ENCODE assay signal across 11 cellular contexts in genomic region chr12:105025890-105026289, GRCh38. TPM values are rescaled to one million over a fixed set of nuclear protein-coding genes. Genes with fewer than 3 reads are reported as not detected.
DNase-seq lines count a peak whose midpoint lies in the region; ATAC-seq and TF ChIP-seq lines count a peak whose summit lies in the region.
"Had no signal": no experiment of that assay in that cellular context is flagged by ENCODE, and none has a peak within 500 bp of the region (broad histone marks: within the 10 kb centered on the region; RNA-seq: fewer than 3 reads in every experiment).

No MANE protein-coding gene starts in this region.

- no peak overlapping the region for H2BK5ac ChIP-seq in neuronal stem cell (ENCODE audit: low read length)

- H3K36me3 ChIP-seq in adrenal gland (replicated peaks in 1 of 2) (no peaks in the 10 kb centered on the region), heart right ventricle (peaks cover 0 to 36% (median 0%) of the 10 kb centered on the region in 9 donors), neuronal stem cell (replicated peaks in 1 of 2; ENCODE audit: control insufficient read depth in 2 of 2, insufficient read depth in 2 of 2, low read length in 2 of 2) (no peaks in the 10 kb centered on the region)

- WGBS in adrenal gland, 4 donors, result 35 to 54% (median 43%) methylated on average over 5 of the region's 5 CpGs
- WGBS in heart right ventricle, 2 donors, result 26 to 30% methylated on average over 5 of the region's 5 CpGs
- no CpG with 5 or more reads among the region's 5 CpGs for WGBS in neuronal stem cell (ENCODE audit: extremely low coverage in 2 of 2, insufficient read length in 2 of 2, insufficient replicate concordance in 1 of 2), 2 donors

- H3K23ac ChIP-seq in neuronal stem cell (ENCODE audit: low read depth, low read length, poor library complexity), result no peak overlapping the region

- no peak for TF ChIP-seq CTCF in adrenal gland (IDR thresholded peaks at IDR 0.05)
- TF ChIP-seq CTCF in heart right ventricle (IDR thresholded peaks at IDR 0.05), result no peak
- no peak for TF ChIP-seq CTCF in retinal pigment epithelial cell (conservative IDR thresholded peaks at IDR 0.05; ENCODE audit: low read depth, low read length)

- H3K18ac ChIP-seq in neuronal stem cell (ENCODE audit: low read length), result no peak overlapping the region

- H3K4me2 ChIP-seq in neuronal stem cell (ENCODE audit: insufficient read depth, low read length, poor library complexity, severe bottlenecking), result no peak overlapping the region

- H3K4me1 ChIP-seq in adrenal gland (replicated peaks in 1 of 2) (peaks cover 0 to 20% of the 10 kb centered on the region in 2 donors), heart right ventricle (peaks cover 0 to 25% (median 18%) of the 10 kb centered on the region in 9 donors), neuronal stem cell (ENCODE audit: control insufficient read depth in 2 of 2, insufficient read depth in 1 of 2, low read depth in 1 of 2, low read length in 2 of 2) (peaks cover 5 to 6% of the 10 kb centered on the region in 2 donors)
- H3K4me1 ChIP-seq: Caco-2 had no signal

- no peaks in the 10 kb centered on the region for H3K9me3 ChIP-seq in adrenal gland (replicated peaks in 1 of 3)
- no peaks in the 10 kb centered on the region for H3K9me3 ChIP-seq in heart right ventricle
- no peaks in the 10 kb centered on the region for H3K9me3 ChIP-seq in neuronal stem cell (replicated peaks in 1 of 2; ENCODE audit: control insufficient read depth in 2 of 2, insufficient read depth in 1 of 2, low read depth in 1 of 2, low read length in 2 of 2)
- H3K9me3 ChIP-seq: Caco-2 had no signal

- no peak overlapping the region for H3K4me3 ChIP-seq in adrenal gland
- no peak overlapping the region for H3K4me3 ChIP-seq in heart right ventricle
- no peak overlapping the region for H3K4me3 ChIP-seq in retinal pigment epithelial cell (ENCODE audit: low read length)
- no peak overlapping the region for H3K4me3 ChIP-seq in neuronal stem cell (ENCODE audit: low read length in 2 of 2)

- H3K79me1 ChIP-seq in neuronal stem cell (ENCODE audit: low read depth, low read length), result no peaks in the 10 kb centered on the region

- no peak overlapping the region for H4K91ac ChIP-seq in neuronal stem cell (ENCODE audit: low read depth, low read length, poor library complexity)

- H2BK120ac ChIP-seq in neuronal stem cell (ENCODE audit: low read depth, low read length), result no peak overlapping the region

- ATAC-seq in heart right ventricle (peak; percentile 53 to 87 (median 77)), GM21529 (IDR thresholded peaks at IDR 0.05; ENCODE audit: unreplicated experiment) (no peak), GM21528 (IDR thresholded peaks at IDR 0.05; ENCODE audit: low FRiP score, unreplicated experiment) (no peak)
- ATAC-seq: esophagus mucosa had no signal

- no peak overlapping the region for H3K4ac ChIP-seq in neuronal stem cell (ENCODE audit: low read length)

- DNase-seq in EH (ENCODE audit: low read depth) (peak; percentile 79), adrenal gland (peak; percentile 20 to 68 (median 43)), heart right ventricle (peak in 1 of 2 donors; percentile 61), retinal pigment epithelial cell (ENCODE audit: low read depth) (peak; percentile 43), neuronal stem cell (ENCODE audit: low spot score) (no peak)
- DNase-seq in stimulated activated CD4-positive, alpha-beta T cell treated with anti-CD3 and anti-CD28 coated beads, Interleukin-2, amount 100 ng/mL, for 48 hours, result no peak
- DNase-seq: activated naive CD4-positive, alpha-beta T cell; Caco-2 had no signal

- H2BK15ac ChIP-seq in neuronal stem cell (ENCODE audit: low read length), result no peak overlapping the region

- no peak overlapping the region for H2AFZ ChIP-seq in neuronal stem cell (ENCODE audit: low read length)

- no peak overlapping the region for H4K8ac ChIP-seq in neuronal stem cell (ENCODE audit: low read depth, low read length)

- H2AK5ac ChIP-seq in neuronal stem cell (ENCODE audit: low read depth, low read length), result no peak overlapping the region

- TF ChIP-seq POLR2A in adrenal gland (IDR thresholded peaks at IDR 0.05), result no peak

- H3K14ac ChIP-seq in neuronal stem cell (ENCODE audit: low read length), result no peak overlapping the region

- no peak overlapping the region for H2BK12ac ChIP-seq in neuronal stem cell (ENCODE audit: low read length)

- no peak overlapping the region for H3K9ac ChIP-seq in neuronal stem cell (ENCODE audit: low read depth, low read length, poor library complexity)

- H3K27me3 ChIP-seq in adrenal gland (no peaks in the 10 kb centered on the region), heart right ventricle (no peaks in the 10 kb centered on the region), neuronal stem cell (ENCODE audit: control insufficient read depth in 3 of 3, insufficient read depth in 3 of 3, low read depth in 1 of 3, low read length in 3 of 3) (peaks cover 0 to 2% (median 0%) of the 10 kb centered on the region in 3 experiments)

- H3K27ac ChIP-seq in adrenal gland (peak overlapping the region in 1 of 5 donors; percentile 13), heart right ventricle (peak overlapping the region in 4 of 10 donors; percentile 8 to 64 (median 28)), neuronal stem cell (replicated peaks; ENCODE audit: low read length) (no peak overlapping the region)

- intact Hi-C loops in adrenal gland (cut with DNase I) (no loop called here), heart right ventricle (cut with DNase I) (no loop called here)

RNA-seq across cellular contexts. Expression of gene NOPCHAP1, which starts 39.8 kb away (rescaled TPM):
- total RNA-seq in adrenal gland (10 to 100 TPM in 4 of 8 donors, 1 to 10 TPM in 4; 1.4 to 12.2 (median 7.2) TPM), heart right ventricle (10 to 100 TPM in 7 of 10 donors, 1 to 10 TPM in 3; 7.7 to 14.5 (median 12.1) TPM)
- polyA plus RNA-seq in adrenal gland (10 to 100 TPM in 1 of 3 donors, 1 to 10 TPM in 2; 6.3 to 10.7 (median 9.7) TPM), heart right ventricle (1 to 10 TPM; 4.5 to 8.1 TPM)
- polyA plus RNA-seq in neuronal stem cell (2013, experiment 1 of 2), result 17.8 TPM
- 20.3 TPM for polyA plus RNA-seq in neuronal stem cell (2013, experiment 2 of 2)

RNA-seq across cellular contexts. Expression of gene ALDH1L2, which starts 58.4 kb away (rescaled TPM):
- total RNA-seq in adrenal gland (1 to 10 TPM; 1.1 to 4.5 (median 3.0) TPM), heart right ventricle (1 to 10 TPM; 1.1 to 3.7 (median 1.5) TPM)
- polyA plus RNA-seq in adrenal gland (1 to 10 TPM in 1 of 3 donors, under 1 TPM in 2; 0.56 to 2.8 (median 0.57) TPM), heart right ventricle (1 to 10 TPM; 1.1 to 1.7 TPM)
- 0.29 TPM for polyA plus RNA-seq in neuronal stem cell (2013, experiment 1 of 2)
- polyA plus RNA-seq in neuronal stem cell (2013, experiment 2 of 2), result 0.28 TPM

Comparison
In these comparisons a context has a peak if more than half of its experiments do, and no peak if none do; other contexts are left out.
1. DNase-seq: peak in EH (single experiment), adrenal gland (7 of 7) and retinal pigment epithelial cell (single experiment); none in stimulated activated CD4-positive, alpha-beta T cell treated with anti-CD3 and anti-CD28 coated beads, Interleukin-2, amount 100 ng/mL, for 48 hours (0 of 2) and neuronal stem cell (single experiment).
2. ATAC-seq: peak in heart right ventricle (8 of 8); none in GM21529 (single experiment) and GM21528 (single experiment).